In genomic region chr1:226981386-226981817, GRCh38 we compare ENCODE assay signal across 1 cellular context.
TF ChIP-seq lines count a peak whose summit lies in the region.

No MANE protein-coding gene starts in this region.

TF ChIP-seq in IMR-90, 13 proteins besides CTCF, POLR2A, EP300 and RAD21:
- TF ChIP-seq CHD1 (IDR thresholded peaks at IDR 0.05; ENCODE audit: low read depth, low read length) = no peak
- no peak for TF ChIP-seq NFE2L2 (IDR thresholded peaks at IDR 0.05; ENCODE audit: low read depth, low read length)
- TF ChIP-seq MAFK (IDR thresholded peaks at IDR 0.05; ENCODE audit: low read depth, low read length) = no peak
- no peak for TF ChIP-seq USF2 (IDR thresholded peaks at IDR 0.05; ENCODE audit: low read depth, low read length)
- no peak for TF ChIP-seq ELK1 (IDR thresholded peaks at IDR 0.05; ENCODE audit: borderline replicate concordance, low read depth, low read length)
- no peak for TF ChIP-seq RCOR1 (IDR thresholded peaks at IDR 0.05; ENCODE audit: insufficient replicate concordance, low read length)
- no peak for TF ChIP-seq CEBPB (IDR thresholded peaks at IDR 0.05; ENCODE audit: low read depth, low read length)
- no peak for TF ChIP-seq MXI1 (IDR thresholded peaks at IDR 0.05; ENCODE audit: borderline replicate concordance, low read depth, low read length)
- no peak for TF ChIP-seq RFX5 (IDR thresholded peaks at IDR 0.05; ENCODE audit: low read depth, low read length)
- TF ChIP-seq BHLHE40 (IDR thresholded peaks at IDR 0.05; ENCODE audit: low read depth, low read length) = no peak
- TF ChIP-seq SMC3 (IDR thresholded peaks at IDR 0.05; ENCODE audit: low read depth, low read length) = no peak
- TF ChIP-seq MAZ (IDR thresholded peaks at IDR 0.05; ENCODE audit: borderline replicate concordance, low read depth, low read length) = no peak
- no peak for TF ChIP-seq FOS (IDR thresholded peaks at IDR 0.05; ENCODE audit: low read depth, low read length)
